9 cellular contexts compared by ENCODE assay signal in genomic region chr3:171168086-171168485, GRCh38.
DNase-seq lines count a peak whose midpoint lies in the region; ATAC-seq and TF ChIP-seq lines count a peak whose summit lies in the region.
"Had no signal": no experiment of that assay in that cellular context is flagged by ENCODE, and none has a peak within 500 bp of the region (broad histone marks: within the 10 kb centered on the region; RNA-seq: fewer than 3 reads in every experiment).

No MANE protein-coding gene starts in this region.

- no peaks in the 10 kb centered on the region for H3K9me2 ChIP-seq in Loucy (replicated peaks; ENCODE audit: low read depth, low read length)

- no peak overlapping the region for H2AFZ ChIP-seq in Loucy (ENCODE audit: low read length)

- no peaks in the 10 kb centered on the region for H3K27me3 ChIP-seq in Loucy (ENCODE audit: insufficient read depth, low read length, poor library complexity, severe bottlenecking)
- no peaks in the 10 kb centered on the region for H3K27me3 ChIP-seq in right lobe of liver

- no peaks in the 10 kb centered on the region for H4K20me1 ChIP-seq in Loucy (ENCODE audit: insufficient read depth, low read length, poor library complexity, severe bottlenecking)

- H3K79me2 ChIP-seq in Loucy (ENCODE audit: insufficient read depth, low read length): no peaks in the 10 kb centered on the region

- H3K27me3 Mint-ChIP-seq in activated CD4-positive, alpha-beta T cell treated with anti-CD3 and anti-CD28 coated beads, Interleukin-2, amount 10 ng/mL, durations not matched to agents 7 days and 5 days: no peaks in the 10 kb centered on the region

- DNase-seq in DMS153 (lab: John Stamatoyannopoulos, UW) (peak; percentile 28), cardiac fibroblast (ENCODE audit: low read depth in 2 of 2) (peak; percentile 41 to 47), right lobe of liver (peak; percentile 29 to 66 (median 58)), omental fat pad (ENCODE audit: low spot score) (no peak)
- DNase-seq in activated CD4-positive, alpha-beta T cell treated with anti-CD3 and anti-CD28 coated beads, Interleukin-2, amount 10 ng/mL, durations not matched to agents 7 days and 5 days: no peak
- DNase-seq: midbrain had no signal

- no peak overlapping the region for H3K4me2 ChIP-seq in Loucy (ENCODE audit: low read depth, low read length, poor library complexity, severe bottlenecking)

- POLR2A ChIA-PET in activated CD4-positive, alpha-beta T cell treated with anti-CD3 and anti-CD28 coated beads, Interleukin-2, amount 10 ng/mL, durations not matched to agents 7 days and 5 days (lab: Charles Lee): no interaction called here

- H3K9me3 Mint-ChIP-seq in activated CD4-positive, alpha-beta T cell treated with anti-CD3 and anti-CD28 coated beads, Interleukin-2, amount 10 ng/mL, durations not matched to agents 7 days and 5 days: peaks cover 2% of the 10 kb centered on the region

- 48% methylated on average over 5 of the region's 5 CpGs for WGBS in right lobe of liver (ENCODE audit: insufficient coverage, low coverage, low lambda C conversion rate, missing lambda C conversion rate)

- H3K27ac ChIP-seq in right lobe of liver: no peak overlapping the region

- peaks cover 7% of the 10 kb centered on the region; the same call in 1 of the 2 replicates for H3K9me3 ChIP-seq in Loucy (ENCODE audit: insufficient read depth, low read depth, low read length)
- H3K9me3 ChIP-seq in right lobe of liver: peaks cover 0 to 3% (median 0%) of the 10 kb centered on the region in 4 donors

- CTCF ChIA-PET in activated CD4-positive, alpha-beta T cell treated with anti-CD3 and anti-CD28 coated beads, Interleukin-2, amount 10 ng/mL, durations not matched to agents 7 days and 5 days (lab: Charles Lee): no interaction called here

- H3K36me3 ChIP-seq in Loucy (ENCODE audit: insufficient read depth, low read length) (peaks cover 72% of the 10 kb centered on the region), right lobe of liver (no peaks in the 10 kb centered on the region)

- no peak overlapping the region for H3K4me3 Mint-ChIP-seq in activated CD4-positive, alpha-beta T cell treated with anti-CD3 and anti-CD28 coated beads, Interleukin-2, amount 10 ng/mL, durations not matched to agents 7 days and 5 days

- peaks cover 20% of the 10 kb centered on the region for H3K4me1 Mint-ChIP-seq in activated CD4-positive, alpha-beta T cell treated with anti-CD3 and anti-CD28 coated beads, Interleukin-2, amount 10 ng/mL, durations not matched to agents 7 days and 5 days

- TF ChIP-seq POLR2A in right lobe of liver (IDR thresholded peaks at IDR 0.05): no peak

- peak; percentile 94 to 99 (median 97) for ATAC-seq in right lobe of liver
- ATAC-seq in omental fat pad (ENCODE audit: low FRiP score): no peak
- no peak for ATAC-seq in GM18502 (IDR thresholded peaks at IDR 0.05; ENCODE audit: poor library complexity, unreplicated experiment)
- ATAC-seq in GM18519 (IDR thresholded peaks at IDR 0.05; ENCODE audit: low FRiP score, unreplicated experiment): no peak

- H3K27ac Mint-ChIP-seq in activated CD4-positive, alpha-beta T cell treated with anti-CD3 and anti-CD28 coated beads, Interleukin-2, amount 10 ng/mL, durations not matched to agents 7 days and 5 days: no peak overlapping the region

- intact Hi-C loops in right lobe of liver (cut with DNase I): loop anchor here in 1 of 2 donors (10.0 kb wide), 1 partner anchor 113 kb away; no protein-coding TSS in a partner anchor

- peaks cover 60% of the 10 kb centered on the region for H3K36me3 Mint-ChIP-seq in activated CD4-positive, alpha-beta T cell treated with anti-CD3 and anti-CD28 coated beads, Interleukin-2, amount 10 ng/mL, durations not matched to agents 7 days and 5 days (ENCODE audit: low read depth)

- H3K9ac ChIP-seq in Loucy (ENCODE audit: low read depth, low read length, poor library complexity, severe bottlenecking): no peak overlapping the region

- H3K4me1 ChIP-seq in Loucy (ENCODE audit: insufficient read depth, low read length, poor library complexity, severe bottlenecking) (peaks cover 8% of the 10 kb centered on the region), right lobe of liver (peaks cover 0 to 21% (median 7%) of the 10 kb centered on the region in 4 donors)

- no peak overlapping the region for H3K4me3 ChIP-seq in Loucy (ENCODE audit: low read length, poor library complexity, severe bottlenecking)
- no peak overlapping the region for H3K4me3 ChIP-seq in cardiac fibroblast (replicated peaks in 1 of 2; ENCODE audit: low read depth in 2 of 2, low read length in 2 of 2)
- H3K4me3 ChIP-seq in right lobe of liver: no peak overlapping the region

- peak; percentile 33; the same call in 1 of the 2 replicates for TF ChIP-seq CTCF in Loucy (conservative IDR thresholded peaks at IDR 0.05; ENCODE audit: low read length)
- TF ChIP-seq CTCF in cardiac fibroblast (IDR thresholded peaks at IDR 0.05; ENCODE audit: low read depth, low read length): peak; percentile 43
- peak; percentile 41 to 67 (median 58) for TF ChIP-seq CTCF in right lobe of liver (IDR thresholded peaks at IDR 0.05)
- TF ChIP-seq CTCF in omental fat pad (IDR thresholded peaks at IDR 0.05): no peak

- H3F3A ChIP-seq in Loucy (ENCODE audit: low read depth): no peaks in the 10 kb centered on the region

Comparison
In these comparisons a context has a peak if more than half of its experiments do, and no peak if none do; other contexts are left out.
1. DNase-seq: peak in DMS153 (single experiment), cardiac fibroblast (2 of 2) and right lobe of liver (3 of 3); none in omental fat pad (single experiment) and activated CD4-positive, alpha-beta T cell treated with anti-CD3 and anti-CD28 coated beads, Interleukin-2, amount 10 ng/mL, durations not matched to agents 7 days and 5 days (single experiment).
2. CTCF ChIP-seq: peak in Loucy (single experiment), cardiac fibroblast (single experiment) and right lobe of liver (4 of 4); none in omental fat pad (0 of 3).
3. ATAC-seq: peak in right lobe of liver (4 of 4); none in omental fat pad (single experiment), GM18502 (single experiment) and GM18519 (single experiment).